ENCODE assay signal across 1 cellular context in genomic region chr10:95656291-95657164, GRCh38.
A peak's percentile ranks its signal among the peaks of the same experiment; 100 is the strongest.
TF ChIP-seq lines count a peak whose summit lies in the region.

Gene ALDH18A1 (minus strand): TSS chr10:95656711. CDS start chr10:95653377, 3,334 bp downstream.

TF ChIP-seq in K562, 482 proteins besides CTCF, POLR2A, EP300 and RAD21 (continued from another document and continues in another):
- TF ChIP-seq STAT5B (CRISPR knock-in tag; IDR thresholded peaks at IDR 0.05) (no peak), ZBTB33 (CRISPR knock-in tag; IDR thresholded peaks at IDR 0.05) (no peak), CC2D1A (IDR thresholded peaks at IDR 0.05) (no peak), FOXJ2 (tag; IDR thresholded peaks at IDR 0.05) (no peak), ELF4 (CRISPR knock-in tag; IDR thresholded peaks at IDR 0.05) (no peak), ASH1L (IDR thresholded peaks at IDR 0.05; ENCODE audit: borderline replicate concordance, low read depth, partially characterized antibody) (no peak), MXD1 (CRISPR knock-in tag; IDR thresholded peaks at IDR 0.05; ENCODE audit: borderline replicate concordance, poor library complexity, severe bottlenecking) (peak; percentile 20), ZNF830 (CRISPR knock-in tag; IDR thresholded peaks at IDR 0.05) (no peak), PATZ1 (CRISPR knock-in tag; IDR thresholded peaks at IDR 0.05; ENCODE audit: borderline replicate concordance) (no peak), ZNF134 (CRISPR knock-in tag; conservative IDR thresholded peaks at IDR 0.05) (no peak), NFIC (IDR thresholded peaks at IDR 0.05) (no peak), ZNF253 (CRISPR knock-in tag; conservative IDR thresholded peaks at IDR 0.05) (no peak), PHF20 (IDR thresholded peaks at IDR 0.05; ENCODE audit: partially characterized antibody) (no peak), NR3C1 (CRISPR knock-in tag; IDR thresholded peaks at IDR 0.05) (no peak), KLF6 (CRISPR knock-in tag; IDR thresholded peaks at IDR 0.05; ENCODE audit: borderline replicate concordance) (no peak), ZNF263 (CRISPR knock-in tag; IDR thresholded peaks at IDR 0.05; ENCODE audit: borderline replicate concordance) (no peak), ZC3H11A (IDR thresholded peaks at IDR 0.05; ENCODE audit: low read depth, low read length) (no peak), PURB (CRISPR knock-in tag; IDR thresholded peaks at IDR 0.05; ENCODE audit: low read depth) (no peak), TBL1XR1 (IDR thresholded peaks at IDR 0.05; ENCODE audit: low read length in 2 of 2) (no peak), ZEB2 (IDR thresholded peaks at IDR 0.05) (no peak), ZNF407 (IDR thresholded peaks at IDR 0.05; ENCODE audit: low read depth) (no peak), ZNF12 (CRISPR knock-in tag; IDR thresholded peaks at IDR 0.05) (no peak), SMAD3 (CRISPR knock-in tag; conservative IDR thresholded peaks at IDR 0.05) (no peak), FOXA1 (IDR thresholded peaks at IDR 0.05; ENCODE audit: borderline replicate concordance) (no peak), HIVEP1 (CRISPR knock-in tag; IDR thresholded peaks at IDR 0.05) (no peak), JUND (IDR thresholded peaks at IDR 0.05; ENCODE audit: borderline replicate concordance, low read depth, low read length) (0 out of 2 replicates have a peak, but pooled peaks have one; percentile 1), JUND (tag; IDR thresholded peaks at IDR 0.05; ENCODE audit: borderline replicate concordance, low read depth, low read length) (no peak), EGR1 (conservative IDR thresholded peaks at IDR 0.05) (peak; percentile 71), RHOXF2B (CRISPR knock-in tag; conservative IDR thresholded peaks at IDR 0.05) (no peak), ZNF507 (tag; conservative IDR thresholded peaks at IDR 0.05) (no peak), ZNF512 (tag; IDR thresholded peaks at IDR 0.05) (no peak), PTTG1 (tag; IDR thresholded peaks at IDR 0.05; ENCODE audit: low read depth) (no peak), IFI16 (CRISPR knock-in tag; IDR thresholded peaks at IDR 0.05) (no peak), HDAC3 (IDR thresholded peaks at IDR 0.05; ENCODE audit: borderline replicate concordance, partially characterized antibody) (peak; percentile 100)
- TF ChIP-seq, protein P1, sequence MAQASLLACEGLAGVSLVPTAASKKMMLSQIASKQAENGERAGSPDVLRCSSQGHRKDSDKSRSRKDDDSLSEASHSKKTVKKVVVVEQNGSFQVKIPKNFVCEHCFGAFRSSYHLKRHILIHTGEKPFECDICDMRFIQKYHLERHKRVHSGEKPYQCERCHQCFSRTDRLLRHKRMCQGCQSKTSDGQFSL (CRISPR knock-in tag; IDR thresholded peaks at IDR 0.05) = no peak
- TF ChIP-seq, protein P1 (tag; IDR thresholded peaks at IDR 0.05) = no peak
- TF ChIP-seq, protein P2, sequence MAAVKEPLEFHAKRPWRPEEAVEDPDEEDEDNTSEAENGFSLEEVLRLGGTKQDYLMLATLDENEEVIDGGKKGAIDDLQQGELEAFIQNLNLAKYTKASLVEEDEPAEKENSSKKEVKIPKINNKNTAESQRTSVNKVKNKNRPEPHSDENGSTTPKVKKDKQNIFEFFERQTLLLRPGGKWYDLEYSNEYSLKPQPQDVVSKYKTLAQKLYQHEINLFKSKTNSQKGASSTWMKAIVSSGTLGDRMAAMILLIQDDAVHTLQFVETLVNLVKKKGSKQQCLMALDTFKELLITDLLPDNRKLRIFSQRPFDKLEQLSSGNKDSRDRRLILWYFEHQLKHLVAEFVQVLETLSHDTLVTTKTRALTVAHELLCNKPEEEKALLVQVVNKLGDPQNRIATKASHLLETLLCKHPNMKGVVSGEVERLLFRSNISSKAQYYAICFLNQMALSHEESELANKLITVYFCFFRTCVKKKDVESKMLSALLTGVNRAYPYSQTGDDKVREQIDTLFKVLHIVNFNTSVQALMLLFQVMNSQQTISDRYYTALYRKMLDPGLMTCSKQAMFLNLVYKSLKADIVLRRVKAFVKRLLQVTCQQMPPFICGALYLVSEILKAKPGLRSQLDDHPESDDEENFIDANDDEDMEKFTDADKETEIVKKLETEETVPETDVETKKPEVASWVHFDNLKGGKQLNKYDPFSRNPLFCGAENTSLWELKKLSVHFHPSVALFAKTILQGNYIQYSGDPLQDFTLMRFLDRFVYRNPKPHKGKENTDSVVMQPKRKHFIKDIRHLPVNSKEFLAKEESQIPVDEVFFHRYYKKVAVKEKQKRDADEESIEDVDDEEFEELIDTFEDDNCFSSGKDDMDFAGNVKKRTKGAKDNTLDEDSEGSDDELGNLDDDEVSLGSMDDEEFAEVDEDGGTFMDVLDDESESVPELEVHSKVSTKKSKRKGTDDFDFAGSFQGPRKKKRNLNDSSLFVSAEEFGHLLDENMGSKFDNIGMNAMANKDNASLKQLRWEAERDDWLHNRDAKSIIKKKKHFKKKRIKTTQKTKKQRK (IDR thresholded peaks at IDR 0.05; ENCODE audit: borderline replicate concordance, low read depth, low read length) = no peak
- TF ChIP-seq, protein P3, sequence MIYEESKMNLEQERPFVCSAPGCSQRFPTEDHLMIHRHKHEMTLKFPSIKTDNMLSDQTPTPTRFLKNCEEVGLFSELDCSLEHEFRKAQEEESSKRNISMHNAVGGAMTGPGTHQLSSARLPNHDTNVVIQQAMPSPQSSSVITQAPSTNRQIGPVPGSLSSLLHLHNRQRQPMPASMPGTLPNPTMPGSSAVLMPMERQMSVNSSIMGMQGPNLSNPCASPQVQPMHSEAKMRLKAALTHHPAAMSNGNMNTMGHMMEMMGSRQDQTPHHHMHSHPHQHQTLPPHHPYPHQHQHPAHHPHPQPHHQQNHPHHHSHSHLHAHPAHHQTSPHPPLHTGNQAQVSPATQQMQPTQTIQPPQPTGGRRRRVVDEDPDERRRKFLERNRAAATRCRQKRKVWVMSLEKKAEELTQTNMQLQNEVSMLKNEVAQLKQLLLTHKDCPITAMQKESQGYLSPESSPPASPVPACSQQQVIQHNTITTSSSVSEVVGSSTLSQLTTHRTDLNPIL (CRISPR knock-in tag; IDR thresholded peaks at IDR 0.05) = no peak
- TF ChIP-seq, protein P4, sequence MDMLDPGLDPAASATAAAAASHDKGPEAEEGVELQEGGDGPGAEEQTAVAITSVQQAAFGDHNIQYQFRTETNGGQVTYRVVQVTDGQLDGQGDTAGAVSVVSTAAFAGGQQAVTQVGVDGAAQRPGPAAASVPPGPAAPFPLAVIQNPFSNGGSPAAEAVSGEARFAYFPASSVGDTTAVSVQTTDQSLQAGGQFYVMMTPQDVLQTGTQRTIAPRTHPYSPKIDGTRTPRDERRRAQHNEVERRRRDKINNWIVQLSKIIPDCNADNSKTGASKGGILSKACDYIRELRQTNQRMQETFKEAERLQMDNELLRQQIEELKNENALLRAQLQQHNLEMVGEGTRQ (CRISPR knock-in tag; IDR thresholded peaks at IDR 0.05) = peak; percentile 51
- TF ChIP-seq, protein P5, sequence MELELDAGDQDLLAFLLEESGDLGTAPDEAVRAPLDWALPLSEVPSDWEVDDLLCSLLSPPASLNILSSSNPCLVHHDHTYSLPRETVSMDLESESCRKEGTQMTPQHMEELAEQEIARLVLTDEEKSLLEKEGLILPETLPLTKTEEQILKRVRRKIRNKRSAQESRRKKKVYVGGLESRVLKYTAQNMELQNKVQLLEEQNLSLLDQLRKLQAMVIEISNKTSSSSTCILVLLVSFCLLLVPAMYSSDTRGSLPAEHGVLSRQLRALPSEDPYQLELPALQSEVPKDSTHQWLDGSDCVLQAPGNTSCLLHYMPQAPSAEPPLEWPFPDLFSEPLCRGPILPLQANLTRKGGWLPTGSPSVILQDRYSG (tag; conservative IDR thresholded peaks at IDR 0.05; ENCODE audit: low read depth) = no peak
